10 cellular contexts compared by ENCODE assay signal in the genomic region with DNA sequence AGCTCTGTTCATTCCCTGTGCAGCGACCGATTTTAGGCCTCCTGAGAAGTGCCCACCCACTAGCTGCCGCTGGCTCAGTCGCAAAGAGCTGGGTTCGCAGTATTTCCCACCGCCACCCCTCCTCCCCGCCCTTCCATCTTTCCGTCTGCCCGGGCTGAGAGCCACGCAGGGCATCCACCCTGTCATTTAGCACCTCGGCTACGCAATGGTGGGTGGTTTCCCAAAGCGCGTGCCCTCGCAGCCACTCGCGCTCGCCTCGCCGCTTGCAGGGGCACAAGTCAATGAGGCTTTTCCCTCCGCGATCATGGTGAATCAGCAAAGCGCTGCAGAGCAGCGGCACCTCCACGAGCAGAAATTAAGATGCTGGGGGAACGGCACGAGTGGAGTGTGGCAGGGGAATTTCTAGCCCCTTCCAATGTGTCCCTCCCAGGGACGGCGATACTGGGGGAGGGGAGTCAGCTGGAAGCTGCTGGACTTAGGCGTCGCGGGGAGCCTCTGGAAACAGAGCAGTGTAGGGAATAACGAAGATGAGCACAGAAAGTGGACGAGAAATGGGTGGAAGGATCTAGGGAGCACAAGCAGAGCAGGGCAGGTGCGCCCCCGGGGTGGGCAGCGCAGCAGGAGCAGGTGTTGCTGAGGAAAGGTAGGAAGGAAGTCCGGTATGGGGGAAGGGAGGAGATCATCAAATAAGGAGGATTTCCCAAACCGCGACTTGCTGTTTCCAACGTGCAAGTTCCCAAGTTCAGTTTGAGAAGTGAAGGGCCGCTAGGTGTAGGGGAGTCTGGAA. TPM values are rescaled to one million over a fixed set of nuclear protein-coding genes. Genes with fewer than 3 reads are reported as not detected.
A peak's percentile ranks its signal among the peaks of the same experiment; 100 is the strongest.
DNase-seq lines count a peak whose midpoint lies in the region; ATAC-seq and TF ChIP-seq lines count a peak whose summit lies in the region.
"Had no signal": no experiment of that assay in that cellular context is flagged by ENCODE, and none has a peak within 500 bp of the region (broad histone marks: within the 10 kb centered on the region; RNA-seq: fewer than 3 reads in every experiment).

No MANE protein-coding gene starts in this region.

- no peak for DNase-seq in activated CD8-positive, alpha-beta memory T cell treated with anti-CD3 and anti-CD28 coated beads, Interleukin-2, amount 10 ng/mL, durations not matched to agents 7 days and 5 days
- DNase-seq in activated CD8-positive, alpha-beta memory T cell treated with anti-CD3 and anti-CD28 coated beads for 24 hours, result no peak
- no peak for DNase-seq in ascending aorta (ENCODE audit: low spot score in 2 of 2)
- DNase-seq in mesothelial cell of epicardium (ENCODE audit: low spot score in 2 of 2, unreplicated experiment in 2 of 2), result no peak
- DNase-seq in tibial artery, result peak in 1 of 2 donors; percentile 69
- DNase-seq in NCI-H187 (lab: John Stamatoyannopoulos, UW), result no peak
- DNase-seq in activated CD8-positive, alpha-beta memory T cell treated with anti-CD3 and anti-CD28 coated beads, Interleukin-2, amount 50 U/mL, for 4 hours, result no peak
- DNase-seq: left colon had no signal

- peak overlapping the region; percentile 32 for H3K27ac Mint-ChIP-seq in activated CD8-positive, alpha-beta memory T cell treated with anti-CD3 and anti-CD28 coated beads, Interleukin-2, amount 10 ng/mL, durations not matched to agents 7 days and 5 days
- no peak overlapping the region for H3K27ac Mint-ChIP-seq in mesothelial cell of epicardium

- no peaks in the 10 kb centered on the region for H3K9me3 Mint-ChIP-seq in activated CD8-positive, alpha-beta memory T cell treated with anti-CD3 and anti-CD28 coated beads, Interleukin-2, amount 10 ng/mL, durations not matched to agents 7 days and 5 days (ENCODE audit: low read depth)
- H3K9me3 Mint-ChIP-seq in mesothelial cell of epicardium, result no peaks in the 10 kb centered on the region
- H3K9me3 Mint-ChIP-seq: central memory CD8-positive, alpha-beta T cell had no signal

- H3K27ac ChIP-seq in ascending aorta, result no peak overlapping the region
- peak overlapping the region; percentile 68 to 72 for H3K27ac ChIP-seq in tibial artery

- H3K9me3 ChIP-seq in ascending aorta, result no peaks in the 10 kb centered on the region
- no peaks in the 10 kb centered on the region for H3K9me3 ChIP-seq in tibial artery

- no peak overlapping the region for H3K4me3 Mint-ChIP-seq in activated CD8-positive, alpha-beta memory T cell treated with anti-CD3 and anti-CD28 coated beads, Interleukin-2, amount 10 ng/mL, durations not matched to agents 7 days and 5 days
- peak overlapping the region; percentile 81 for H3K4me3 Mint-ChIP-seq in mesothelial cell of epicardium
- H3K4me3 Mint-ChIP-seq: central memory CD8-positive, alpha-beta T cell had no signal

- H3K27me3 Mint-ChIP-seq in activated CD8-positive, alpha-beta memory T cell treated with anti-CD3 and anti-CD28 coated beads, Interleukin-2, amount 10 ng/mL, durations not matched to agents 7 days and 5 days, result peaks cover 48% of the 10 kb centered on the region
- peaks cover 93% of the 10 kb centered on the region for H3K27me3 Mint-ChIP-seq in mesothelial cell of epicardium (ENCODE audit: low read depth)

- peak overlapping the region; percentile 45 to 52 for H3K4me3 ChIP-seq in ascending aorta
- H3K4me3 ChIP-seq in tibial artery, result peak overlapping the region; percentile 59 to 67

- TF ChIP-seq CTCF in ascending aorta (IDR thresholded peaks at IDR 0.05), result no peak
- no peak for TF ChIP-seq CTCF in mesothelial cell of epicardium (IDR thresholded peaks at IDR 0.05; ENCODE audit: unreplicated experiment)
- no peak for TF ChIP-seq CTCF in tibial artery (IDR thresholded peaks at IDR 0.05)

- H3K4me1 ChIP-seq in ascending aorta, result peaks cover 0 to 2% of the 10 kb centered on the region in 2 donors
- H3K4me1 ChIP-seq in tibial artery, result peaks cover 0 to 16% (median 7%) of the 10 kb centered on the region in 4 donors

- no peak for ATAC-seq in activated CD8-positive, alpha-beta memory T cell treated with anti-CD3 and anti-CD28 coated beads, Interleukin-2, amount 10 ng/mL, durations not matched to agents 7 days and 5 days
- no peak for ATAC-seq in GM18502 (IDR thresholded peaks at IDR 0.05; ENCODE audit: poor library complexity, unreplicated experiment)

- CTCF ChIA-PET in activated CD8-positive, alpha-beta memory T cell treated with anti-CD3 and anti-CD28 coated beads, Interleukin-2, amount 10 ng/mL, durations not matched to agents 7 days and 5 days (lab: Charles Lee), result no interaction called here

- peaks cover 8% of the 10 kb centered on the region for H3K27me3 ChIP-seq in ascending aorta
- H3K27me3 ChIP-seq in tibial artery, result no peaks in the 10 kb centered on the region

- no peaks in the 10 kb centered on the region for H3K36me3 Mint-ChIP-seq in activated CD8-positive, alpha-beta memory T cell treated with anti-CD3 and anti-CD28 coated beads, Interleukin-2, amount 10 ng/mL, durations not matched to agents 7 days and 5 days
- H3K36me3 Mint-ChIP-seq in mesothelial cell of epicardium, result no peaks in the 10 kb centered on the region

- intact Hi-C loops in ascending aorta (cut with DNase I), result loop anchor here (10.0 kb wide), 1 partner anchor 213 kb away; no protein-coding TSS in a partner anchor
- intact Hi-C loops in tibial artery (cut with DNase I; ENCODE audit: low total_unique reads), result no loop called here

- peaks cover 3% of the 10 kb centered on the region for H3K4me1 Mint-ChIP-seq in activated CD8-positive, alpha-beta memory T cell treated with anti-CD3 and anti-CD28 coated beads, Interleukin-2, amount 10 ng/mL, durations not matched to agents 7 days and 5 days
- peaks cover 33% of the 10 kb centered on the region for H3K4me1 Mint-ChIP-seq in mesothelial cell of epicardium

- no peaks in the 10 kb centered on the region for H3K36me3 ChIP-seq in ascending aorta
- no peaks in the 10 kb centered on the region for H3K36me3 ChIP-seq in tibial artery

RNA-seq across cellular contexts. Expression of a gene that starts 2.4 kb away (rescaled TPM):
- not detected for total RNA-seq in activated CD8-positive, alpha-beta memory T cell treated with anti-CD3 and anti-CD28 coated beads, Interleukin-2, amount 10 ng/mL, durations not matched to agents 7 days and 5 days
- total RNA-seq in ascending aorta (2.8 TPM), mesothelial cell of epicardium (5.7 to 7.2 TPM (median 7.0 TPM) in 3 replicates)

Comparison
In these comparisons a context has a peak if more than half of its experiments do, and no peak if none do; other contexts are left out.
1. H3K27ac ChIP-seq: peak in tibial artery (2 of 2); none in ascending aorta (0 of 2).